22 cellular contexts compared by ENCODE assay signal in genomic region chr10:93261961-93262610, GRCh38.
DNase-seq lines count a peak whose midpoint lies in the region; ATAC-seq, FAIRE-seq and TF ChIP-seq lines count a peak whose summit lies in the region.
"Had no signal": no experiment of that assay in that cellular context is flagged by ENCODE, and none has a peak within 500 bp of the region (broad histone marks: within the 10 kb centered on the region; RNA-seq: fewer than 3 reads in every experiment).

No MANE protein-coding gene starts in this region.

- no peak overlapping the region for H3K27ac Mint-ChIP-seq in activated CD4-positive, alpha-beta memory T cell treated with anti-CD3 and anti-CD28 coated beads for 36 hours
- H3K27ac Mint-ChIP-seq: activated CD4-positive, alpha-beta T cell treated with anti-CD3 and anti-CD28 coated beads, Interleukin-2, amount 10 ng/mL, durations not matched to agents 24 days and 14 days; CD4-positive, alpha-beta memory T cell; stimulated activated naive CD8-positive, alpha-beta T cell treated with anti-CD3 and anti-CD28 coated beads, Interleukin-15, amount 100 ng/mL, for 72 hours had no signal

- POLR2A ChIA-PET in GM12878 (lab: Charles Lee) = interaction anchor here (0.6 kb wide), 1 partner anchor 516 kb away, joined by 4 read pairs; no protein-coding TSS in a partner anchor
- POLR2A ChIA-PET in activated CD4-positive, alpha-beta memory T cell treated with anti-CD3 and anti-CD28 coated beads for 36 hours (lab: Charles Lee) = interaction anchor here (0.5 kb wide), 1 partner anchor 12 kb away, joined by 3 read pairs; no protein-coding TSS in a partner anchor

- H2AFZ ChIP-seq in ACC112 (ENCODE audit: low read length, unreplicated experiment) (no peak overlapping the region), GM12878 (ENCODE audit: control insufficient read depth, low read depth, low read length) (no peak overlapping the region)

- ATAC-seq in GM12878 (no peak), foreskin keratinocyte (peak; percentile 88)
- ATAC-seq: A549; left colon; mucosa of descending colon; stimulated activated naive CD8-positive, alpha-beta T cell treated with anti-CD3 and anti-CD28 coated beads, Interleukin-15, amount 100 ng/mL, for 72 hours; upper lobe of right lung had no signal

- no peaks in the 10 kb centered on the region for H3K36me3 Mint-ChIP-seq in activated CD4-positive, alpha-beta memory T cell treated with anti-CD3 and anti-CD28 coated beads for 36 hours
- H3K36me3 Mint-ChIP-seq: CD4-positive, alpha-beta memory T cell had no signal

- H3K4me3 Mint-ChIP-seq in activated CD4-positive, alpha-beta memory T cell treated with anti-CD3 and anti-CD28 coated beads for 36 hours = no peak overlapping the region
- H3K4me3 Mint-ChIP-seq: activated CD4-positive, alpha-beta T cell treated with anti-CD3 and anti-CD28 coated beads, Interleukin-2, amount 10 ng/mL, durations not matched to agents 24 days and 14 days; CD4-positive, alpha-beta memory T cell; stimulated activated naive CD8-positive, alpha-beta T cell treated with anti-CD3 and anti-CD28 coated beads, Interleukin-15, amount 100 ng/mL, for 72 hours had no signal

- H4K20me1 ChIP-seq in GM12878 (ENCODE audit: control insufficient read depth, insufficient read depth) = no peaks in the 10 kb centered on the region

- WGBS in GM12878 (ENCODE audit: insufficient coverage, insufficient replicate concordance, low lambda C conversion rate, missing lambda C conversion rate) = 74% methylated on average over 4 of the region's 4 CpGs

- FAIRE-seq in GM12878 (lab: Jason Lieb, UNC) = peak; percentile 44
- FAIRE-seq: A549 had no signal

- H3K4me2 ChIP-seq in GM12878 (ENCODE audit: control insufficient read depth, insufficient read depth) = no peak overlapping the region
- H3K4me2 ChIP-seq: A549 had no signal

- in situ Hi-C loops in GM12878 (cut with MboI) = no loop called here

- H3K9me3 Mint-ChIP-seq in activated CD4-positive, alpha-beta memory T cell treated with anti-CD3 and anti-CD28 coated beads for 36 hours = no peaks in the 10 kb centered on the region
- H3K9me3 Mint-ChIP-seq: activated CD4-positive, alpha-beta T cell treated with anti-CD3 and anti-CD28 coated beads, Interleukin-2, amount 10 ng/mL, durations not matched to agents 24 days and 14 days; CD4-positive, alpha-beta memory T cell; stimulated activated naive CD8-positive, alpha-beta T cell treated with anti-CD3 and anti-CD28 coated beads, Interleukin-15, amount 100 ng/mL, for 72 hours had no signal

- TF ChIP-seq EP300 in GM12878 (IDR thresholded peaks at IDR 0.05; ENCODE audit: borderline replicate concordance in 1 of 2, control insufficient read depth in 1 of 2, low read depth in 2 of 2, low read length in 2 of 2) = no peak

- peaks cover 1% of the 10 kb centered on the region; the same call in 2 of the 3 replicates for H3K9me3 ChIP-seq in GM12878 (replicated peaks; ENCODE audit: control insufficient read depth, insufficient read depth, low read length)
- H3K9me3 ChIP-seq: A549, mucosa of descending colon, neutrophil, Peyer's patch, right atrium auricular region, upper lobe of right lung had no signal

- intact Hi-C loops in GM12878 (cut with micrococcal nuclease; ENCODE audit: unreplicated experiment) = no loop called here
- intact Hi-C loops in activated CD4-positive, alpha-beta memory T cell treated with anti-CD3 and anti-CD28 coated beads for 36 hours (cut with micrococcal nuclease) = no loop called here

- H3K36me3 ChIP-seq in ACC112 (ENCODE audit: insufficient read depth, low read length) (no peaks in the 10 kb centered on the region), GM12878 (ENCODE audit: control insufficient read depth in 2 of 2, insufficient read depth in 2 of 2, low read length in 1 of 2) (no peaks in the 10 kb centered on the region)
- H3K36me3 ChIP-seq: neutrophil, Peyer's patch, right atrium auricular region, upper lobe of right lung had no signal

- RAD21 ChIA-PET in GM12878 (lab: Charles Lee; ENCODE audit: unreplicated experiment) = no interaction called here

- TF ChIP-seq CTCF in GM12878 (IDR thresholded peaks at IDR 0.05 in 2 of 3, conservative IDR thresholded peaks at IDR 0.05 in 1 of 3; ENCODE audit: control insufficient read depth in 2 of 3, extremely low read depth in 1 of 3, insufficient read depth in 1 of 3, low read depth in 3 of 3, low read length in 3 of 3) (no peak), foreskin keratinocyte (conservative IDR thresholded peaks at IDR 0.05) (no peak)

- H3K9ac ChIP-seq in GM12878 (ENCODE audit: control insufficient read depth, insufficient read depth, low read length) = no peak overlapping the region

- no TSS peak for BruUV-seq in GM12878 (replicated peaks; lab: Mats Ljungman, UMichigan)

- peaks cover 4% of the 10 kb centered on the region for H3K4me1 Mint-ChIP-seq in activated CD4-positive, alpha-beta memory T cell treated with anti-CD3 and anti-CD28 coated beads for 36 hours (ENCODE audit: low read depth)
- H3K4me1 Mint-ChIP-seq: activated CD4-positive, alpha-beta T cell treated with anti-CD3 and anti-CD28 coated beads, Interleukin-2, amount 10 ng/mL, durations not matched to agents 24 days and 14 days; stimulated activated naive CD8-positive, alpha-beta T cell treated with anti-CD3 and anti-CD28 coated beads, Interleukin-15, amount 100 ng/mL, for 72 hours had no signal

- SMC1A ChIA-PET in GM12878 (lab: Charles Lee; ENCODE audit: uncharacterized antibody, unreplicated experiment) = no interaction called here

- H3K79me2 ChIP-seq in ACC112 (ENCODE audit: control insufficient read depth, insufficient read depth, low read length, unreplicated experiment) = no peaks in the 10 kb centered on the region
- H3K79me2 ChIP-seq in GM12878 (ENCODE audit: control insufficient read depth, insufficient read depth, low read length) = no peaks in the 10 kb centered on the region

- CTCF ChIA-PET in GM12878 (lab: Yijun Ruan, JAX) = no interaction called here
- CTCF ChIA-PET in activated CD4-positive, alpha-beta memory T cell treated with anti-CD3 and anti-CD28 coated beads for 36 hours (lab: Charles Lee) = interaction anchor here (0.7 kb wide), 1 partner anchor 440 kb away, joined by 5 read pairs; the partner anchor contains the start of gene FRA10AC1

- H3K4me1 ChIP-seq in ACC112 (ENCODE audit: control insufficient read depth, insufficient read depth, low read length, unreplicated experiment) = peaks cover 8% of the 10 kb centered on the region
- H3K4me1 ChIP-seq in GM12878 (ENCODE audit: control insufficient read depth, insufficient read depth, low read length) = peaks cover 3% of the 10 kb centered on the region; the same call in 1 of the 2 replicates
- no peaks in the 10 kb centered on the region for H3K4me1 ChIP-seq in foreskin keratinocyte
- H3K4me1 ChIP-seq: A549, Peyer's patch, right atrium auricular region, upper lobe of right lung had no signal

- no peak for TF ChIP-seq POLR2A in GM12878 (IDR thresholded peaks at IDR 0.05; ENCODE audit: low read depth, low read length)

- peak; percentile 19 for DNase-seq in HS-5 (ENCODE audit: low read depth)
- DNase-seq in GM12878 (ENCODE audit: low read depth, low spot score) = no peak
- peak; percentile 54 to 79 for DNase-seq in foreskin keratinocyte
- DNase-seq in middle frontal gyrus (ENCODE audit: extremely low spot score, low spot score) = no peak
- no peak for DNase-seq in activated CD4-positive, alpha-beta memory T cell treated with anti-CD3 and anti-CD28 coated beads for 36 hours
- no peak for DNase-seq in NCI-H187 treated with DMSO at 0.1 percent for 48 hours (lab: John Stamatoyannopoulos, UW)
- DNase-seq in NCI-H510A treated with DMSO at 0.1 percent for 48 hours (lab: John Stamatoyannopoulos, UW) = no peak
- DNase-seq: activated CD4-positive, alpha-beta T cell treated with anti-CD3 and anti-CD28 coated beads, Interleukin-2, amount 10 ng/mL, durations not matched to agents 24 days and 14 days; activated naive CD4-positive, alpha-beta T cell; aorta; CD4-positive, alpha-beta memory T cell; cortex of kidney; left colon; mucosa of descending colon; NCI-H82; Peyer's patch; stimulated activated naive CD8-positive, alpha-beta T cell treated with anti-CD3 and anti-CD28 coated beads, Interleukin-15, amount 100 ng/mL, for 72 hours; upper lobe of right lung had no signal

- no peak overlapping the region for H3K4me3 ChIP-seq in ACC112 (ENCODE audit: low read depth, low read length)
- no peak overlapping the region for H3K4me3 ChIP-seq in GM12878
- H3K4me3 ChIP-seq: A549, mucosa of descending colon, Peyer's patch, right atrium auricular region, upper lobe of right lung had no signal

- no peak for TF ChIP-seq RAD21 in GM12878 (IDR thresholded peaks at IDR 0.05; ENCODE audit: insufficient read depth, low read depth, low read length)

- H3K27ac ChIP-seq in ACC112 (ENCODE audit: low read depth, low read length) (peak overlapping the region; percentile 72), GM12878 (ENCODE audit: control insufficient read depth, insufficient read depth) (no peak overlapping the region), foreskin keratinocyte (no peak overlapping the region)
- H3K27ac ChIP-seq: A549, neutrophil, Peyer's patch, right atrium auricular region, upper lobe of right lung had no signal

- H3K27me3 Mint-ChIP-seq in activated CD4-positive, alpha-beta memory T cell treated with anti-CD3 and anti-CD28 coated beads for 36 hours = no peaks in the 10 kb centered on the region
- H3K27me3 Mint-ChIP-seq: activated CD4-positive, alpha-beta T cell treated with anti-CD3 and anti-CD28 coated beads, Interleukin-2, amount 10 ng/mL, durations not matched to agents 24 days and 14 days; CD4-positive, alpha-beta memory T cell; stimulated activated naive CD8-positive, alpha-beta T cell treated with anti-CD3 and anti-CD28 coated beads, Interleukin-15, amount 100 ng/mL, for 72 hours had no signal

- H3K27me3 ChIP-seq in ACC112 (ENCODE audit: insufficient read depth, low read length) (no peaks in the 10 kb centered on the region), GM12878 (replicated peaks in 1 of 2; ENCODE audit: control insufficient read depth in 2 of 2, insufficient read depth in 2 of 2, low read length in 1 of 2) (no peaks in the 10 kb centered on the region; a peak in 1 of 4 replicates), foreskin keratinocyte (no peaks in the 10 kb centered on the region)
- H3K27me3 ChIP-seq: neutrophil, Peyer's patch, right atrium auricular region, upper lobe of right lung had no signal

TF ChIP-seq in GM12878, 131 proteins besides CTCF, POLR2A, EP300 and RAD21:
- TF ChIP-seq HCFC1 (IDR thresholded peaks at IDR 0.05; ENCODE audit: low read length) (no peak), STAT3 (IDR thresholded peaks at IDR 0.05; ENCODE audit: low read depth, low read length) (no peak)

Comparison
In these comparisons a context has a peak if more than half of its experiments do, and no peak if none do; other contexts are left out.
1. DNase-seq: peak in HS-5 (single experiment) and foreskin keratinocyte (2 of 2); none in GM12878 (single experiment), middle frontal gyrus (single experiment), activated CD4-positive, alpha-beta memory T cell treated with anti-CD3 and anti-CD28 coated beads for 36 hours (single experiment), NCI-H187 treated with DMSO at 0.1 percent for 48 hours (single experiment) and NCI-H510A treated with DMSO at 0.1 percent for 48 hours (single experiment).